Comparison of ENCODE assay signal across 26 cellular contexts in the genomic region with DNA sequence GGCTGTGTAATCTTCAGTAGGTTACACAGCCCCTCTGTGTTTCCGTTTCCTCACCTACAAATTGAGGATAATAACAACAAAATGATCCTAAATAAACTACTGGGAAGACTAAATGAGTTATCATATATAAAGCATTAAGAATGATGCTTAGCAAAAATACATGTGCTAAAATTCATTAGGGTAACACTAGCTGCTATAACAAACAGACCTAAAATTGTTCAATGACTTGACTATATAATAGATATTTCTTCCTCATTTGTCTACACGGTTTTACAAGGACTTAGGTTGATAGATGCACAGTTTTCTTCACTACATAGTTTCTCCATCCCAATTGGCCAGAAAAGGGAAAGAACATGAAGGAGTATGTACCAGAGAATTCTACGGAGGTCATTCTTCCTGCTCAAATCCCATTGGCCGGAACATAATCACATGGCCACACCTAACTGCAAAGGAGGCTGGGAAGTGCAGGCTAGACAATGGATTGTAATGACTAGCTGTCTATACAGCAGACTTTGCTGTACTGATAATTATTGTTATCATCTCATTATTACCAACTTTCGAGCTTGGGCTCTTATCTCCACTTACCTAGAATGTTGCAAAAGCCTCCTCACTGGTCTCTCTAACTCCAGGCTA.
"Had no signal": no experiment of that assay in that cellular context is flagged by ENCODE, and none has a peak within 500 bp of the region (broad histone marks: within the 10 kb centered on the region; RNA-seq: fewer than 3 reads in every experiment).

No MANE protein-coding gene starts in this region.

- ATAC-seq: activated CD8-positive, alpha-beta memory T cell treated with anti-CD3 and anti-CD28 coated beads, Interleukin-2, amount 10 ng/mL, durations not matched to agents 7 days and 5 days; activated CD8-positive, alpha-beta T cell treated with anti-CD3 and anti-CD28 coated beads, Interleukin-2, amount 10 ng/mL, durations not matched to agents 7 days and 5 days; activated naive CD8-positive, alpha-beta T cell treated with anti-CD3 and anti-CD28 coated beads, Interleukin-2, amount 50 U/mL, for 24 hours; natural killer cell; sciatic nerve; stimulated activated memory B cell treated with anti-CD40 and anti-IgM and Interleukin-4, amounts not matched to agents 10 μg/mL and 1 μg/mL and 100 μg/mL, for 72 hours; stimulated activated naive CD8-positive, alpha-beta T cell treated with anti-CD3 and anti-CD28 coated beads, Interleukin-15, amount 100 ng/mL, for 72 hours; WTC11 had no signal

- H3K27ac ChIP-seq: breast epithelium, esophagus squamous epithelium, left ventricle myocardium inferior, neural progenitor cell, skin epidermis, tibial artery had no signal

- H3K36me3 ChIP-seq: breast epithelium, esophagus squamous epithelium, left ventricle myocardium inferior, neural progenitor cell, tibial artery had no signal

- H2AFZ ChIP-seq: neural progenitor cell had no signal

- DNase-seq: activated CD4-positive, alpha-beta T cell treated with anti-CD3 and anti-CD28 coated beads for 1 hour; activated CD4-positive, alpha-beta T cell treated with anti-CD3 and anti-CD28 coated beads, Interleukin-2, amount 10 ng/mL, durations not matched to agents 7 days and 5 days; activated CD8-positive, alpha-beta memory T cell treated with anti-CD3 and anti-CD28 coated beads, Interleukin-2, amount 10 ng/mL, durations not matched to agents 7 days and 5 days; activated CD8-positive, alpha-beta T cell treated with anti-CD3 and anti-CD28 coated beads, Interleukin-2, amount 10 ng/mL, durations not matched to agents 7 days and 5 days; activated naive CD8-positive, alpha-beta T cell treated with anti-CD3 and anti-CD28 coated beads, Interleukin-2, amount 50 U/mL, for 24 hours; activated T-cell treated with anti-CD3 and anti-CD28 coated beads, Interleukin-2, amount 50 U/mL, for 48 hours; amygdala; central memory CD4-positive, alpha-beta T cell; esophagus squamous epithelium; foreskin melanocyte; left ventricle myocardium inferior; mesendoderm; natural killer cell; stimulated activated CD4-positive, alpha-beta T cell treated with anti-CD3 and anti-CD28 coated beads, Interleukin-1b, Interleukin-23, amount 100 ng/mL, for 48 hours; stimulated activated CD4-positive, alpha-beta T cell treated with anti-CD3 and anti-CD28 coated beads, Interleukin-4, amount 100 ng/mL, for 4 hours; stimulated activated CD8-positive, alpha-beta memory T cell treated with anti-CD3 and anti-CD28 coated beads, Interleukin-4, amount 100 ng/mL, for 48 hours; stimulated activated naive CD8-positive, alpha-beta T cell treated with anti-CD3 and anti-CD28 coated beads, Interleukin-15, amount 100 ng/mL, for 72 hours; T-helper 9 cell; tibial artery had no signal

- H3K4me2 ChIP-seq: neural progenitor cell had no signal

- H3K27me3 ChIP-seq: breast epithelium, esophagus squamous epithelium, neural progenitor cell, tibial artery had no signal

- H3K9ac ChIP-seq: neural progenitor cell had no signal

- H3K4me3 ChIP-seq: breast epithelium, esophagus squamous epithelium, left ventricle myocardium inferior, lung, neural progenitor cell, skin epidermis, tibial artery had no signal

- H3K9me3 ChIP-seq: tibial artery had no signal

- H3K4me1 ChIP-seq: breast epithelium, left ventricle myocardium inferior, neural progenitor cell had no signal
